In the genomic region with DNA sequence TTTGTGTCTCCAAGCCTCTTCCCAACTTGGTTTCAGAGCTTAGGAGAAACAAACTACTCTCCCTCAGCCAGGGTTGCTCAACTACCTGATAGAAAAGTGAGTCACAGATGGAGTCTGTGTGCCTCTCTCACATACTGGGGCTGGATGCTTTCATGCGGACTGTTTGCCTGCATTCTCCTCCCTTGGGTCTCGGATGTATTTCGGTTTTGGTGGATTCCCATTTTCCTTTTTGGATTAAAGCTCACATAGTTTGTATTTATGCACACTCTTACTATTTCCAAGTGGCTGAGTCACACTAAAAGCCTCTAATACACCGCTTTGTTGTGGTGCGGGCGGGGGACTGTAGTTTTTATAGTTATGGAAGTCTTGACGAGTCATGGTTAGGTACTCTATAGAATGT, we compare ENCODE assay signal across 32 cellular contexts.
DNase-seq lines count a peak whose midpoint lies in the region; ATAC-seq and TF ChIP-seq lines count a peak whose summit lies in the region.
"Had no signal": no experiment of that assay in that cellular context is flagged by ENCODE, and none has a peak within 500 bp of the region (broad histone marks: within the 10 kb centered on the region; RNA-seq: fewer than 3 reads in every experiment).

No MANE protein-coding gene starts in this region.

- H3K27me3 ChIP-seq in suprapubic skin, result no peaks in the 10 kb centered on the region
- H3K27me3 ChIP-seq: body of pancreas, esophagus squamous epithelium, left lung, ovary, SJSA1, testis had no signal

- TF ChIP-seq POLR2A in suprapubic skin (IDR thresholded peaks at IDR 0.05), result no peak

- H3K9me3 ChIP-seq in suprapubic skin, result peaks cover 19% of the 10 kb centered on the region
- H3K9me3 ChIP-seq: ovary, SJSA1, testis had no signal

- 95% methylated on average over 7 of the region's 7 CpGs for WGBS in suprapubic skin

- no peak for ATAC-seq in HG03159 (IDR thresholded peaks at IDR 0.05; ENCODE audit: unreplicated experiment)
- ATAC-seq: body of pancreas; left lung; stimulated activated naive B cell treated with anti-CD40 and anti-IgM and Interleukin-4, amounts not matched to agents 10 μg/mL and 1 μg/mL and 100 μg/mL, for 72 hours had no signal

- TF ChIP-seq EP300 in suprapubic skin (IDR thresholded peaks at IDR 0.05), result no peak

- H3K4me1 ChIP-seq in suprapubic skin, result no peaks in the 10 kb centered on the region
- H3K4me1 ChIP-seq: body of pancreas, esophagus squamous epithelium, left lung, SJSA1, testis had no signal

- H3K4me3 ChIP-seq in fibroblast of the aortic adventitia (ENCODE audit: low read depth, low read length) (no peak overlapping the region), suprapubic skin (no peak overlapping the region)
- H3K4me3 ChIP-seq: body of pancreas, esophagus squamous epithelium, left lung, ovary, SJSA1 had no signal

- no peaks in the 10 kb centered on the region for H3K36me3 ChIP-seq in suprapubic skin
- H3K36me3 ChIP-seq: esophagus squamous epithelium, left lung, ovary, SJSA1 had no signal

- no peak overlapping the region for H3K27ac ChIP-seq in suprapubic skin
- H3K27ac ChIP-seq: body of pancreas, esophagus squamous epithelium, left lung, ovary, SJSA1, testis had no signal

- DNase-seq in A172 (ENCODE audit: low spot score) (peak; percentile 3), M059J (ENCODE audit: low read depth) (peak; percentile 12), astrocyte of the hippocampus (ENCODE audit: low read depth, low spot score) (peak; percentile 31), fibroblast of the aortic adventitia (ENCODE audit: low read depth) (peak; percentile 46), NCI-H82 treated with DMSO at 0.1 percent for 48 hours (lab: John Stamatoyannopoulos, UW; ENCODE audit: unreplicated experiment) (no peak), suprapubic skin (ENCODE audit: low spot score in 2 of 2) (no peak), SIG-M5 treated with dmso at 0.1 percent for 504 hours (lab: John Stamatoyannopoulos, UW; ENCODE audit: unreplicated experiment) (no peak)
- DNase-seq: 8988T; activated CD4-positive, alpha-beta T cell treated with anti-CD3 and anti-CD28 coated beads, Interleukin-2, amount 10 ng/mL, durations not matched to agents 7 days and 5 days; activated gamma-delta T cell; activated naive CD8-positive, alpha-beta T cell treated with anti-CD3 and anti-CD28 coated beads for 36 hours; activated T-cell treated with anti-CD3 and anti-CD28 coated beads, Interleukin-2, amount 50 U/mL, for 1 hour; AML-193; body of pancreas; Calu3; CD4-positive, CD25-positive, alpha-beta regulatory T cell; DMS79; esophagus squamous epithelium; GF-D8; KBM-7; left lung; mesendoderm; NCI-H1436; NCI-H2081 treated with DMSO at 0.1 percent for 48 hours; NCI-H345; NCI-H774; ovary; stimulated activated naive B cell treated with anti-CD40 and anti-IgM and Interleukin-4, amounts not matched to agents 10 μg/mL and 1 μg/mL and 100 μg/mL, for 72 hours; T1000; testis had no signal

- no peak for TF ChIP-seq CTCF in fibroblast of the aortic adventitia (IDR thresholded peaks at IDR 0.05; ENCODE audit: insufficient read depth, low read length)
- no peak for TF ChIP-seq CTCF in suprapubic skin (IDR thresholded peaks at IDR 0.05)

Comparison
In these comparisons a context has a peak if more than half of its experiments do, and no peak if none do; other contexts are left out.
1. DNase-seq: peak in A172 (single experiment), M059J (single experiment), astrocyte of the hippocampus (single experiment) and fibroblast of the aortic adventitia (single experiment); none in NCI-H82 treated with DMSO at 0.1 percent for 48 hours (single experiment), suprapubic skin (0 of 2) and SIG-M5 treated with dmso at 0.1 percent for 504 hours (single experiment).